Comparison of ENCODE assay signal across 19 cellular contexts in the genomic region with DNA sequence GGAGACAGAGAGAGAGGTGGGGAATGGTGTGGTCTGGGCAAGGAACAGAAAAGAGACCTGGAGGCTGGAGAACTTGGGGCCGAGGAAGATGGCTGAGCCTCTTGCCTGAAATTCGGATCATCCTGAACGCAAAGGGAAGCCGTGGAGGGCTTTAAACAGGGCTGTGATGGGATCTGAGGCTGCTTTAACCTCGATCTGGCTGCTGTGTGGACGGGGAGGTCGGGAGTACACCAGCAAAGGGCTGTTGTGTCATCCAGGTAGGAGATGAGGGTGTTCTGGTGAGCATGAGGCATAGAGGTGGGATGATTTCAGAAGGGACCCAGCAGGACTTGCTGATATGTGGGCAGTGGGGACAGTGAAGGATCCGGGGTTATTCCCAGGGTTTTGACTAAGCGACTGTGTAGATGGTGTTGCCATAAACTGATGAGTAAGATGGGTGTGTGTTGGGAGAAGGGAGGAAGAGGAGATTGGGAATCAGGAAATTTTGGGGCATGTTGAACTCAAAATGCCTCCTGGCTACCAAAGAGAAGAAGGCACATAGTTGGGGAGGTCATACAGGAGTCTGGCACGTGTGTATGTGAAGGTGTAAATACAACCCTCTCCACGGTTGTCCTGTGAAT.
A peak's percentile ranks its signal among the peaks of the same experiment; 100 is the strongest.
DNase-seq lines count a peak whose midpoint lies in the region; ATAC-seq, FAIRE-seq and TF ChIP-seq lines count a peak whose summit lies in the region.
"Had no signal": no experiment of that assay in that cellular context is flagged by ENCODE, and none has a peak within 500 bp of the region (broad histone marks: within the 10 kb centered on the region; RNA-seq: fewer than 3 reads in every experiment).

No MANE protein-coding gene starts in this region.

- H3K9me3 ChIP-seq in DOHH2 (ENCODE audit: control insufficient read depth, insufficient read depth, low read length): peaks cover 3% of the 10 kb centered on the region; the same call in 1 of the 2 replicates
- no peaks in the 10 kb centered on the region for H3K9me3 ChIP-seq in thyroid gland
- H3K9me3 ChIP-seq: esophagus muscularis mucosa had no signal

- POLR2A ChIA-PET in naive thymus-derived CD8-positive, alpha-beta T cell (lab: Charles Lee): no interaction called here

- no peak overlapping the region for H3K4me3 ChIP-seq in DOHH2 (ENCODE audit: low read length)
- H3K4me3 ChIP-seq in thyroid gland (replicated peaks in 1 of 3): no peak overlapping the region
- H3K4me3 ChIP-seq: esophagus muscularis mucosa, SK-N-MC, skin epidermis had no signal

- TF ChIP-seq POLR2A in thyroid gland (IDR thresholded peaks at IDR 0.05): no peak

- DNase-seq in HTR-8/SVneo (ENCODE audit: insufficient read length, low spot score) (no peak), D721Med (ENCODE audit: insufficient read length, low spot score) (no peak), thyroid gland (no peak), NCI-H2196 treated with DMSO at 0.1 percent for 48 hours (lab: John Stamatoyannopoulos, UW; ENCODE audit: unreplicated experiment) (no peak)
- no peak for DNase-seq in activated naive CD8-positive, alpha-beta T cell treated with anti-CD3 and anti-CD28 coated beads for 36 hours
- DNase-seq in naive thymus-derived CD8-positive, alpha-beta T cell: peak in 1 of 10 donors; percentile 34
- DNase-seq: activated CD4-positive, alpha-beta T cell treated with anti-CD3 and anti-CD28 coated beads, Interleukin-2, amount 50 U/mL, for 48 hours; activated gamma-delta T cell; head of caudate nucleus; NCI-H524; stimulated activated CD4-positive, alpha-beta T cell treated with anti-CD3 and anti-CD28 coated beads, Interleukin-4, amount 100 ng/mL, for 4 hours; stimulated activated CD8-positive, alpha-beta memory T cell treated with anti-CD3 and anti-CD28 coated beads, Interleukin-4, amount 100 ng/mL, for 48 hours had no signal

- TF ChIP-seq CTCF in DOHH2 (IDR thresholded peaks at IDR 0.05; ENCODE audit: low read depth, low read length, poor library complexity, severe bottlenecking): no peak
- TF ChIP-seq CTCF in D721Med (IDR thresholded peaks at IDR 0.05; ENCODE audit: insufficient read depth, missing control alignments): no peak
- no peak for TF ChIP-seq CTCF in thyroid gland (IDR thresholded peaks at IDR 0.05)

- H3F3A ChIP-seq in DOHH2 (ENCODE audit: control insufficient read depth, insufficient read depth): peaks cover 11% of the 10 kb centered on the region; the same call in 1 of the 2 replicates

- H3K36me3 ChIP-seq in DOHH2 (ENCODE audit: control insufficient read depth, low read length) (peaks cover 24% of the 10 kb centered on the region), thyroid gland (no peaks in the 10 kb centered on the region)
- H3K36me3 ChIP-seq: esophagus muscularis mucosa had no signal

- ATAC-seq in naive thymus-derived CD8-positive, alpha-beta T cell: no peak
- ATAC-seq: Panc1 had no signal

- H3K36me3 Mint-ChIP-seq in activated naive CD8-positive, alpha-beta T cell treated with anti-CD3 and anti-CD28 coated beads for 36 hours: peaks cover 15% of the 10 kb centered on the region
- H3K36me3 Mint-ChIP-seq in naive thymus-derived CD8-positive, alpha-beta T cell: peaks cover 0 to 24% (median 2%) of the 10 kb centered on the region in 3 donors

- H3K4me1 ChIP-seq in DOHH2 (ENCODE audit: control insufficient read depth, low read length) (peaks cover 100% of the 10 kb centered on the region), thyroid gland (peaks cover 19 to 21% of the 10 kb centered on the region in 2 donors)
- H3K4me1 ChIP-seq: parathyroid adenoma had no signal

- FAIRE-seq in HTR-8/SVneo (lab: Jason Lieb, UNC) (peak; percentile 28), D721Med (lab: Jason Lieb, UNC) (no peak)
- FAIRE-seq: GM12892 had no signal

- H3K27ac ChIP-seq in DOHH2 (ENCODE audit: low read depth, low read length): peak overlapping the region; percentile 91
- H3K27ac ChIP-seq in thyroid gland: no peak overlapping the region
- H3K27ac ChIP-seq: esophagus muscularis mucosa, parathyroid adenoma, SK-N-MC had no signal

- 93% methylated on average over 10 to 11 of the region's 11 CpGs for WGBS in thyroid gland, 2 donors

- no peaks in the 10 kb centered on the region for H3K9me2 ChIP-seq in DOHH2 (replicated peaks; ENCODE audit: control insufficient read depth, low read length)

- no peaks in the 10 kb centered on the region for H3K9me3 Mint-ChIP-seq in activated naive CD8-positive, alpha-beta T cell treated with anti-CD3 and anti-CD28 coated beads for 36 hours
- H3K9me3 Mint-ChIP-seq in naive thymus-derived CD8-positive, alpha-beta T cell: no peaks in the 10 kb centered on the region

- H3K27me3 ChIP-seq in DOHH2 (ENCODE audit: control insufficient read depth, low read length): no peaks in the 10 kb centered on the region
- no peaks in the 10 kb centered on the region for H3K27me3 ChIP-seq in thyroid gland
- H3K27me3 ChIP-seq: esophagus muscularis mucosa had no signal

- intact Hi-C loops in thyroid gland (cut with DNase I): no loop called here

- H3K27ac Mint-ChIP-seq in activated naive CD8-positive, alpha-beta T cell treated with anti-CD3 and anti-CD28 coated beads for 36 hours: peak overlapping the region; percentile 3
- peak overlapping the region in 7 of 10 donors; percentile 16 to 65 (median 33) for H3K27ac Mint-ChIP-seq in naive thymus-derived CD8-positive, alpha-beta T cell

- H3K27me3 Mint-ChIP-seq in activated naive CD8-positive, alpha-beta T cell treated with anti-CD3 and anti-CD28 coated beads for 36 hours: no peaks in the 10 kb centered on the region
- no peaks in the 10 kb centered on the region for H3K27me3 Mint-ChIP-seq in naive thymus-derived CD8-positive, alpha-beta T cell

- no peaks in the 10 kb centered on the region for H4K20me1 ChIP-seq in DOHH2 (ENCODE audit: control insufficient read depth, insufficient read depth, low read depth, low read length)

- H3K4me3 Mint-ChIP-seq in activated naive CD8-positive, alpha-beta T cell treated with anti-CD3 and anti-CD28 coated beads for 36 hours: no peak overlapping the region
- H3K4me3 Mint-ChIP-seq in naive thymus-derived CD8-positive, alpha-beta T cell: no peak overlapping the region

- H3K4me2 ChIP-seq in DOHH2 (ENCODE audit: low read length): peak overlapping the region; percentile 40

- H3K79me2 ChIP-seq in DOHH2 (ENCODE audit: control insufficient read depth, low read length): no peaks in the 10 kb centered on the region
- H3K79me2 ChIP-seq: parathyroid adenoma had no signal

- H3K4me1 Mint-ChIP-seq in activated naive CD8-positive, alpha-beta T cell treated with anti-CD3 and anti-CD28 coated beads for 36 hours: peaks cover 42% of the 10 kb centered on the region
- peaks cover 5 to 40% (median 8%) of the 10 kb centered on the region in 4 donors for H3K4me1 Mint-ChIP-seq in naive thymus-derived CD8-positive, alpha-beta T cell
